ENCODE assay signal across 8 cellular contexts in genomic region chr17:50425001-50425681, GRCh38.
DNase-seq lines count a peak whose midpoint lies in the region; ATAC-seq and TF ChIP-seq lines count a peak whose summit lies in the region.

No MANE protein-coding gene starts in this region.

- H3K27ac ChIP-seq in RWPE2 (ENCODE audit: poor library complexity, severe bottlenecking) = peak overlapping the region; percentile 92

- peaks cover 56% of the 10 kb centered on the region for H3K4me1 ChIP-seq in RWPE2 (ENCODE audit: insufficient read depth, poor library complexity, severe bottlenecking)

- peaks cover 23% of the 10 kb centered on the region for H3K36me3 ChIP-seq in RWPE2 (ENCODE audit: low read depth)

- TF ChIP-seq CTCF in GM12875 (IDR thresholded peaks at IDR 0.05; ENCODE audit: borderline replicate concordance, insufficient read depth, low read depth, low read length) = no peak
- no peak for TF ChIP-seq CTCF in RWPE2 (IDR thresholded peaks at IDR 0.05; ENCODE audit: poor library complexity, severe bottlenecking)
- no peak for TF ChIP-seq CTCF in fibroblast of mammary gland (conservative IDR thresholded peaks at IDR 0.05; ENCODE audit: control insufficient read depth, insufficient read depth, low read depth, low read length)
- no peak for TF ChIP-seq CTCF in retinal pigment epithelial cell (conservative IDR thresholded peaks at IDR 0.05; ENCODE audit: low read depth, low read length)

- H3K4me3 ChIP-seq in GM12875 (ENCODE audit: low read depth, low read length) (peak overlapping the region; percentile 29), RWPE2 (ENCODE audit: severe bottlenecking) (peak overlapping the region; percentile 68), fibroblast of mammary gland (ENCODE audit: control insufficient read depth, low read depth, low read length) (peak overlapping the region; percentile 55), retinal pigment epithelial cell (ENCODE audit: low read length) (peak overlapping the region; percentile 66)

- no peak for DNase-seq in RWPE2 (ENCODE audit: low spot score)
- no peak for DNase-seq in fibroblast of mammary gland (ENCODE audit: low read depth)
- no peak for DNase-seq in retinal pigment epithelial cell (ENCODE audit: low read depth)
- no peak for DNase-seq in D341Med (ENCODE audit: low spot score)
- DNase-seq in OCI-M1 (lab: John Stamatoyannopoulos, UW) = no peak

- H3K27me3 ChIP-seq in RWPE2 (ENCODE audit: insufficient read depth, poor library complexity, severe bottlenecking) = no peaks in the 10 kb centered on the region

- H3K9me3 ChIP-seq in RWPE2 (ENCODE audit: severe bottlenecking) = no peaks in the 10 kb centered on the region

- ATAC-seq in RWPE2 (ENCODE audit: low read depth) = no peak
- ATAC-seq in GM21786 (IDR thresholded peaks at IDR 0.05; ENCODE audit: unreplicated experiment) = no peak
- no peak for ATAC-seq in HG03159 (IDR thresholded peaks at IDR 0.05; ENCODE audit: unreplicated experiment)
